In genomic region chr15:75646944-75647364, GRCh38 we compare ENCODE assay signal across 8 cellular contexts. TPM values are rescaled to one million over a fixed set of nuclear protein-coding genes. Genes with fewer than 3 reads are reported as not detected.
A peak's percentile ranks its signal among the peaks of the same experiment; 100 is the strongest.
DNase-seq lines count a peak whose midpoint lies in the region; ATAC-seq and TF ChIP-seq lines count a peak whose summit lies in the region.

No MANE protein-coding gene starts in this region.

- intact Hi-C loops in Calu3 (cut with micrococcal nuclease; ENCODE audit: unreplicated experiment), result loop anchor here (10.0 kb wide), 2 partner anchors 142 to 282 kb away; partner anchors contain the start of gene MAN2C1
- intact Hi-C loops in right lobe of liver (cut with DNase I), result no loop called here

- TSS peak; percentile 53 for BruUV-seq in Calu3 (replicated peaks; lab: Mats Ljungman, UMichigan)

- TF ChIP-seq POLR2A in right lobe of liver (IDR thresholded peaks at IDR 0.05) (no peak), suprapubic skin (IDR thresholded peaks at IDR 0.05) (no peak)

- peak overlapping the region; percentile 82 for H3K4me3 Mint-ChIP-seq in Calu3 (ENCODE audit: low read depth, unreplicated experiment)

- in situ Hi-C loops in brain microvascular endothelial cell (cut with HindIII; ENCODE audit: low pct_ligation_motif_present, low sequenced_read_pairs), result no loop called here

- peak overlapping the region; percentile 49 for H3K27ac Mint-ChIP-seq in Calu3 (ENCODE audit: unreplicated experiment)

- no peaks in the 10 kb centered on the region for H3K27me3 ChIP-seq in brain microvascular endothelial cell (replicated peaks)
- no peaks in the 10 kb centered on the region for H3K27me3 ChIP-seq in right lobe of liver
- no peaks in the 10 kb centered on the region for H3K27me3 ChIP-seq in suprapubic skin

- H3K27ac ChIP-seq in brain microvascular endothelial cell (peak overlapping the region; percentile 96), right lobe of liver (peak overlapping the region; percentile 85 to 98 (median 96)), suprapubic skin (peak overlapping the region; percentile 96)

- peak; percentile 9 to 34 (median 25) for ATAC-seq in right lobe of liver
- ATAC-seq in GM18498 (IDR thresholded peaks at IDR 0.05; ENCODE audit: unreplicated experiment), result no peak

- H3K9me3 ChIP-seq in right lobe of liver, result no peaks in the 10 kb centered on the region
- no peaks in the 10 kb centered on the region for H3K9me3 ChIP-seq in suprapubic skin

- TF ChIP-seq EP300 in suprapubic skin (IDR thresholded peaks at IDR 0.05), result peak; percentile 73

- H3K36me3 Mint-ChIP-seq in Calu3 (ENCODE audit: insufficient read depth, unreplicated experiment), result peaks cover 51% of the 10 kb centered on the region

- no peaks in the 10 kb centered on the region for H3K27me3 Mint-ChIP-seq in Calu3 (ENCODE audit: unreplicated experiment)

- TF ChIP-seq CTCF in Calu3 (IDR thresholded peaks at IDR 0.05; ENCODE audit: unreplicated experiment) (no peak), LNCaP clone FGC (IDR thresholded peaks at IDR 0.05; ENCODE audit: control insufficient read depth, extremely low read depth, insufficient read depth) (no peak), brain microvascular endothelial cell (IDR thresholded peaks at IDR 0.05; ENCODE audit: low read depth, low read length, missing control alignments) (no peak), right lobe of liver (IDR thresholded peaks at IDR 0.05) (no peak), suprapubic skin (IDR thresholded peaks at IDR 0.05) (no peak)

- H3K36me3 ChIP-seq in brain microvascular endothelial cell (replicated peaks), result peaks cover 17% of the 10 kb centered on the region
- H3K36me3 ChIP-seq in right lobe of liver, result no peaks in the 10 kb centered on the region
- no peaks in the 10 kb centered on the region for H3K36me3 ChIP-seq in suprapubic skin

- 0% methylated on average over 2 of the region's 26 CpGs for WGBS in right lobe of liver (ENCODE audit: insufficient coverage, low coverage, low lambda C conversion rate, missing lambda C conversion rate)
- 0% methylated on average over 13 of the region's 26 CpGs for WGBS in suprapubic skin

- CTCF ChIA-PET in Calu3 (lab: Charles Lee), result interaction anchor here (0.6 to 2.5 kb wide), 9 partner anchors 9 to 279 kb away, joined by 3 to 13 read pairs (median 6); partner anchors contain the start of genes MAN2C1, PTPN9 and SNUPN

- DNase-seq in Calu3 (no peak), LNCaP clone FGC (ENCODE audit: low read depth) (no peak), brain microvascular endothelial cell (no peak), right lobe of liver (no peak), suprapubic skin (ENCODE audit: low spot score in 2 of 2) (no peak), putamen (ENCODE audit: low spot score) (no peak), NOMO-1 treated with DMSO at 0.1 percent for 48 hours (lab: John Stamatoyannopoulos, UW; ENCODE audit: unreplicated experiment) (no peak)

- H3K4me3 ChIP-seq in LNCaP clone FGC (ENCODE audit: low read depth, low read length), result peak overlapping the region; percentile 91
- H3K4me3 ChIP-seq in brain microvascular endothelial cell (ENCODE audit: low read depth, low read length), result peak overlapping the region; percentile 85
- peak overlapping the region; percentile 65 to 94 (median 92) for H3K4me3 ChIP-seq in right lobe of liver
- H3K4me3 ChIP-seq in suprapubic skin, result peak overlapping the region; percentile 87

- peaks cover 56% of the 10 kb centered on the region for H3K4me1 Mint-ChIP-seq in Calu3 (ENCODE audit: low read depth, unreplicated experiment)

- no peaks in the 10 kb centered on the region for H3K9me3 Mint-ChIP-seq in Calu3 (ENCODE audit: low read depth, unreplicated experiment)

- H3K4me1 ChIP-seq in right lobe of liver (peaks cover 0 to 43% (median 17%) of the 10 kb centered on the region in 4 donors), suprapubic skin (peaks cover 54% of the 10 kb centered on the region)

RNA-seq across cellular contexts. Expression of gene SNX33, which starts 0.8 kb away (rescaled TPM):
- total RNA-seq in Calu3 (2022), result 23.2 and 24.1 TPM in 2 replicates
- total RNA-seq in right lobe of liver, result 10 to 100 TPM; 12.0 to 17.2 (median 14.2) TPM
- 10 to 100 TPM; 32.1 to 59.7 (median 49.5) TPM for total RNA-seq in suprapubic skin

RNA-seq across cellular contexts. Expression of gene IMP3, which starts 6.9 kb away (rescaled TPM):
- total RNA-seq in Calu3 (2022) (77.8 and 91.5 TPM in 2 replicates), right lobe of liver (100 to 1,000 TPM in 2 of 6 experiments, 10 to 100 TPM in 4; 37.7 to 192 (median 44.4) TPM), suprapubic skin (100 to 1,000 TPM; 139 to 273 (median 180) TPM)

RNA-seq across cellular contexts. Expression of gene SNUPN, which starts 21.4 kb away (rescaled TPM):
- 24.5 and 28.0 TPM in 2 replicates for total RNA-seq in Calu3 (2022)
- total RNA-seq in right lobe of liver, result 10 to 100 TPM; 11.1 to 19.4 (median 13.3) TPM
- 10 to 100 TPM; 12.8 to 31.7 (median 17.5) TPM for total RNA-seq in suprapubic skin
